ENCODE assay signal across 27 cellular contexts in genomic region chr3:45946307-45946706, GRCh38. TPM values are rescaled to one million over a fixed set of nuclear protein-coding genes. Genes with fewer than 3 reads are reported as not detected.
DNase-seq lines count a peak whose midpoint lies in the region; ATAC-seq, FAIRE-seq and TF ChIP-seq lines count a peak whose summit lies in the region.
"Had no signal": no experiment of that assay in that cellular context is flagged by ENCODE, and none has a peak within 500 bp of the region (broad histone marks: within the 10 kb centered on the region; RNA-seq: fewer than 3 reads in every experiment).

No MANE protein-coding gene starts in this region.

- no peaks in the 10 kb centered on the region for H3K9me2 ChIP-seq in Loucy (replicated peaks; ENCODE audit: low read depth, low read length)

- H3K27me3 ChIP-seq in Loucy (ENCODE audit: insufficient read depth, low read length, poor library complexity, severe bottlenecking) = no peaks in the 10 kb centered on the region
- no peaks in the 10 kb centered on the region for H3K27me3 ChIP-seq in K562 (ENCODE audit: control insufficient read depth in 2 of 2, insufficient read depth in 2 of 2, low read length in 2 of 2)
- H3K27me3 ChIP-seq in spleen (replicated peaks in 1 of 7) = no peaks in the 10 kb centered on the region
- H3K27me3 ChIP-seq: heart left ventricle, sigmoid colon, upper lobe of left lung had no signal

- in situ Hi-C loops in K562 (cut with MboI) = no loop called here

- ATAC-seq in K562 = no peak
- ATAC-seq in GM21619 (IDR thresholded peaks at IDR 0.05; ENCODE audit: unreplicated experiment) = no peak
- ATAC-seq: A549, heart left ventricle had no signal

- 91% methylated on average over 1 of the region's 1 CpG for WGBS in K562 (ENCODE audit: insufficient coverage, low coverage, missing lambda C conversion rate)
- 80 to 100% (median 94%) methylated on average over 1 of the region's 1 CpG for WGBS in spleen, 5 donors

- CTCF ChIA-PET in K562 (lab: Yijun Ruan, JAX; ENCODE audit: low intra/inter-chr PET ratio) = interaction anchor here (1.6 kb wide), 1 partner anchor 133 kb away, joined by 4 read pairs; no protein-coding TSS in a partner anchor

- no peaks in the 10 kb centered on the region for H3K9me3 ChIP-seq in Loucy (ENCODE audit: insufficient read depth, low read depth, low read length)
- no peaks in the 10 kb centered on the region for H3K9me3 ChIP-seq in K562 (replicated peaks; ENCODE audit: control insufficient read depth, insufficient read depth, low read depth, low read length)
- H3K9me3 ChIP-seq in spleen = no peaks in the 10 kb centered on the region
- H3K9me3 ChIP-seq: A549, heart left ventricle, sigmoid colon, upper lobe of left lung had no signal

- POLR2A ChIA-PET in K562 (lab: Yijun Ruan, JAX) = interaction anchor here (0.8 kb wide), 1 partner anchor 13 kb away, joined by 4 read pairs; no protein-coding TSS in a partner anchor

- H3K79me2 ChIP-seq in Loucy (ENCODE audit: insufficient read depth, low read length) (no peaks in the 10 kb centered on the region), K562 (ENCODE audit: control insufficient read depth, insufficient read depth, low read length) (no peaks in the 10 kb centered on the region)

- TF ChIP-seq RAD21 in K562 (CRISPR knock-in tag; conservative IDR thresholded peaks at IDR 0.05 in 1 of 2, IDR thresholded peaks at IDR 0.05 in 1 of 2) = peak in 1 of 2 experiments; percentile 20; a peak in 1 of 4 replicates

- intact Hi-C loops in K562 (cut with micrococcal nuclease) (no loop called here), spleen (cut with DNase I; ENCODE audit: low total_unique reads) (no loop called here)

- H3K4me1 ChIP-seq in Loucy (ENCODE audit: insufficient read depth, low read length, poor library complexity, severe bottlenecking) (peaks cover 27% of the 10 kb centered on the region), K562 (replicated peaks in 1 of 2; ENCODE audit: control insufficient read depth in 2 of 2, insufficient read depth in 2 of 2, low read length in 2 of 2) (no peaks in the 10 kb centered on the region), spleen (peaks cover 0 to 50% (median 11%) of the 10 kb centered on the region in 6 donors)
- H3K4me1 ChIP-seq: A549 had no signal

- no peaks in the 10 kb centered on the region for H3F3A ChIP-seq in Loucy (ENCODE audit: low read depth)

- peak; percentile 44 for DNase-seq in activated CD8-positive, alpha-beta memory T cell treated with anti-CD3 and anti-CD28 coated beads, Interleukin-2, amount 50 U/mL, for 48 hours
- DNase-seq in activated CD8-positive, alpha-beta memory T cell treated with anti-CD3 and anti-CD28 coated beads, Interleukin-2, amount 50 U/mL, for 4 hours = no peak
- DNase-seq in K562 (ENCODE audit: extremely low read depth in 1 of 4, low spot score in 3 of 4) (no peak), spleen (no peak), activated T-cell treated with anti-CD3 and anti-CD28 coated beads for 4 hours (no peak), NCI-H2227 treated with DMSO at 0.1 percent for 48 hours (lab: John Stamatoyannopoulos, UW) (no peak)
- DNase-seq: activated CD4-positive, alpha-beta T cell treated with anti-CD3 and anti-CD28 coated beads for 48 hours; aorta; COR-L47; heart left ventricle; KBM-7; kidney glomerular epithelial cell; midbrain; NCI-H1417; NCI-H226; occipital lobe; SIG-M5; sigmoid colon; stimulated activated CD4-positive, alpha-beta T cell treated with anti-CD3 and anti-CD28 coated beads, Interleukin-4, amount 100 ng/mL, for 4 hours; upper lobe of left lung had no signal

- H3K36me3 ChIP-seq in Loucy (ENCODE audit: insufficient read depth, low read length) = peaks cover 23% of the 10 kb centered on the region; the same call in 1 of the 2 replicates
- H3K36me3 ChIP-seq in K562 (ENCODE audit: control insufficient read depth, insufficient read depth, low read length) = peaks cover 52% of the 10 kb centered on the region; the same call in 2 of the 3 replicates
- H3K36me3 ChIP-seq in spleen = peaks cover 0 to 81% (median 49%) of the 10 kb centered on the region in 6 donors

- no peak for FAIRE-seq in K562 (lab: Jason Lieb, UNC)
- FAIRE-seq: A549, G401.6, GM18507, GM19239 had no signal

- H2AFZ ChIP-seq in Loucy (ENCODE audit: low read length) = no peak overlapping the region
- H2AFZ ChIP-seq in K562 (ENCODE audit: low read depth, low read length) = no peak overlapping the region

- H4K20me1 ChIP-seq in Loucy (ENCODE audit: insufficient read depth, low read length, poor library complexity, severe bottlenecking) = no peaks in the 10 kb centered on the region
- H4K20me1 ChIP-seq in K562 (replicated peaks; ENCODE audit: control insufficient read depth, insufficient read depth, low read length) = 0 out of 2 replicates have a peak, but pooled peaks cover 10% of the 10 kb centered on the region

- H3K27ac ChIP-seq in K562 (ENCODE audit: extremely low read depth, low read depth, low read length) (no peak overlapping the region), spleen (peak overlapping the region in 4 of 8 donors; percentile 32 to 89 (median 77))
- H3K27ac ChIP-seq: A549, coronary artery, sigmoid colon had no signal

- H3K9ac ChIP-seq in Loucy (ENCODE audit: low read depth, low read length, poor library complexity, severe bottlenecking) = no peak overlapping the region
- no peak overlapping the region for H3K9ac ChIP-seq in K562 (ENCODE audit: insufficient read depth in 1 of 2, low read depth in 2 of 2, low read length in 2 of 2)

- peaks cover 3% of the 10 kb centered on the region for H3K9me1 ChIP-seq in K562 (ENCODE audit: control insufficient read depth, insufficient read depth, low read length)

- no TSS peak for BruUV-seq in K562 (replicated peaks; lab: Mats Ljungman, UMichigan)

- TF ChIP-seq CTCF in Loucy (conservative IDR thresholded peaks at IDR 0.05; ENCODE audit: low read length) (peak; percentile 30; the same call in 1 of the 2 replicates), K562 (IDR thresholded peaks at IDR 0.05 in 2 of 3, conservative IDR thresholded peaks at IDR 0.05 in 1 of 3; ENCODE audit: insufficient read depth in 2 of 3, low read depth in 1 of 3, low read length in 3 of 3) (peak in 2 of 3 experiments; percentile 10 to 24; a peak in 1 of 6 replicates), spleen (IDR thresholded peaks at IDR 0.05 in 8 of 11, conservative IDR thresholded peaks at IDR 0.05 in 3 of 11) (peak in 6 of 11 experiments; percentile 7 to 51 (median 20))

- TF ChIP-seq EP300 in K562 (IDR thresholded peaks at IDR 0.05; ENCODE audit: low read length) = no peak

- TF ChIP-seq POLR2A in K562 (conservative IDR thresholded peaks at IDR 0.05) (no peak), spleen (IDR thresholded peaks at IDR 0.05) (no peak)

- H3K4me3 ChIP-seq in Loucy (ENCODE audit: low read length, poor library complexity, severe bottlenecking) (no peak overlapping the region), K562 (no peak overlapping the region), spleen (peak overlapping the region in 2 of 8 donors; percentile 8 to 60)
- H3K4me3 ChIP-seq: A549, coronary artery, heart left ventricle, sigmoid colon, upper lobe of left lung had no signal

- no peak overlapping the region for H3K4me2 ChIP-seq in Loucy (ENCODE audit: low read depth, low read length, poor library complexity, severe bottlenecking)
- no peak overlapping the region for H3K4me2 ChIP-seq in K562 (ENCODE audit: insufficient read depth, low read length)
- H3K4me2 ChIP-seq: A549 had no signal

RNA-seq across cellular contexts. Expression of gene CXCR6, which starts 3.0 kb away (rescaled TPM):
- not detected in 2 replicates for total RNA-seq in K562 (2011; cell fraction: chromatin; rRNA removed; ENCODE audit: low replicate concordance)
- not detected in 2 replicates for total RNA-seq in K562 (2011; cell fraction: nucleolus; rRNA removed)
- total RNA-seq in K562 (2011; cell fraction: nucleoplasm; rRNA removed) = not detected in 2 replicates
- total RNA-seq in K562 (2014; rRNA removed) (not detected in 2 replicates), K562 (2014; rRNA removed; fragmentation: Illumina TruSeq; extraction: Trizol) (not detected in 2 replicates), K562 (2015; rRNA removed; fragmentation: Illumina TruSeq; extraction: Trizol) (not detected in 2 replicates), K562 (2021) (not detected in 2 replicates), spleen (10 to 100 TPM in 5 of 7 donors, 1 to 10 TPM in 2; 6.6 to 35.3 (median 16.0) TPM)
- polyA plus RNA-seq in K562 (2011; rRNA removed) (not detected in 2 replicates), K562 (2014; fragmentation: Illumina TruSeq; extraction: Trizol) (not detected in 2 replicates), K562 (2014; fragmentation: Nextera tagmentation; extraction: Ambion mirVana) (under 1 TPM in 1 of 2 experiments, not detected in 1; 0.28 TPM), K562 (2014; rRNA removed) (not detected in 2 replicates), spleen (1 to 10 TPM; 2.5 to 3.7 (median 2.6) TPM)
- polyA plus RNA-seq in K562 (2011; cell fraction: cytosol; rRNA removed) = not detected in 2 replicates
- polyA plus RNA-seq in K562 (2011; cell fraction: nucleus; rRNA removed) = not detected in 2 replicates
- polyA plus RNA-seq in K562 (2012) = 0.12 and 0.16 TPM in 2 replicates
- not detected in 2 replicates for polyA minus RNA-seq in K562 (2011; rRNA and poly(A)+ RNA removed)
- not detected in 2 replicates for polyA minus RNA-seq in K562 (2011; cell fraction: cytosol; rRNA and poly(A)+ RNA removed)
- not detected in 2 replicates for polyA minus RNA-seq in K562 (2011; cell fraction: nucleus; rRNA and poly(A)+ RNA removed)
- total RNA-seq: occipital lobe had no signal
- polyA plus RNA-seq: A549 had no signal

RNA-seq across cellular contexts. Expression of gene FYCO1, which starts 49.3 kb away (rescaled TPM):
- total RNA-seq in K562 (2011; cell fraction: chromatin; rRNA removed; ENCODE audit: low replicate concordance) = 31.3 and 41.9 TPM in 2 replicates
- total RNA-seq in K562 (2011; cell fraction: nucleolus; rRNA removed) = 26.8 and 33.7 TPM in 2 replicates
- 26.5 and 30.9 TPM in 2 replicates for total RNA-seq in K562 (2011; cell fraction: nucleoplasm; rRNA removed)
- 6.7 and 7.9 TPM in 2 replicates for total RNA-seq in K562 (2014; rRNA removed)
- 7.4 and 8.3 TPM in 2 replicates for total RNA-seq in K562 (2014; rRNA removed; fragmentation: Illumina TruSeq; extraction: Trizol)
- total RNA-seq in K562 (2015; rRNA removed; fragmentation: Illumina TruSeq; extraction: Trizol) = 8.6 and 9.1 TPM in 2 replicates
- total RNA-seq in K562 (2021) = 11.8 and 13.8 TPM in 2 replicates
- polyA plus RNA-seq in K562 (2011; rRNA removed) = 7.2 and 7.7 TPM in 2 replicates
- polyA plus RNA-seq in K562 (2011; cell fraction: cytosol; rRNA removed) = 7.5 and 8.3 TPM in 2 replicates
- 15.5 and 25.2 TPM in 2 replicates for polyA plus RNA-seq in K562 (2011; cell fraction: nucleus; rRNA removed)
- 5.4 and 7.1 TPM in 2 replicates for polyA plus RNA-seq in K562 (2012)
- polyA plus RNA-seq in K562 (2014; fragmentation: Illumina TruSeq; extraction: Trizol) = 10.6 and 11.1 TPM in 2 replicates
- 1 to 10 TPM; 2.1 to 3.0 TPM for polyA plus RNA-seq in K562 (2014; fragmentation: Nextera tagmentation; extraction: Ambion mirVana)
- polyA plus RNA-seq in K562 (2014; rRNA removed) = 7.4 and 9.6 TPM in 2 replicates
- polyA minus RNA-seq in K562 (2011; rRNA and poly(A)+ RNA removed) = 13.2 and 13.9 TPM in 2 replicates
- 7.2 and 8.5 TPM in 2 replicates for polyA minus RNA-seq in K562 (2011; cell fraction: cytosol; rRNA and poly(A)+ RNA removed)
- polyA minus RNA-seq in K562 (2011; cell fraction: nucleus; rRNA and poly(A)+ RNA removed) = 28.9 and 29.5 TPM in 2 replicates
- 10 to 100 TPM; 22.9 to 40.1 (median 34.3) TPM for total RNA-seq in spleen
- 1 to 10 TPM; 5.2 to 7.9 (median 5.7) TPM for polyA plus RNA-seq in spleen

RNA-seq across cellular contexts. Expression of gene CCR9, which starts 60.0 kb away (rescaled TPM):
- total RNA-seq in K562 (2011; cell fraction: chromatin; rRNA removed; ENCODE audit: low replicate concordance) = not detected in 2 replicates
- not detected in 2 replicates for total RNA-seq in K562 (2011; cell fraction: nucleolus; rRNA removed)
- not detected in 2 replicates for total RNA-seq in K562 (2011; cell fraction: nucleoplasm; rRNA removed)
- total RNA-seq in K562 (2014; rRNA removed) (not detected in 2 replicates), K562 (2014; rRNA removed; fragmentation: Illumina TruSeq; extraction: Trizol) (not detected in 2 replicates), K562 (2015; rRNA removed; fragmentation: Illumina TruSeq; extraction: Trizol) (not detected in 2 replicates), K562 (2021) (not detected in 2 replicates), spleen (1 to 10 TPM; 1.2 to 3.6 (median 1.7) TPM)
- polyA plus RNA-seq in K562 (2011; rRNA removed) (not detected in 2 replicates), K562 (2014; fragmentation: Illumina TruSeq; extraction: Trizol) (not detected in 2 replicates), K562 (2014; fragmentation: Nextera tagmentation; extraction: Ambion mirVana) (not detected), K562 (2014; rRNA removed) (not detected in 2 replicates), spleen (1 to 10 TPM; 1.1 to 1.3 (median 1.3) TPM)
- polyA plus RNA-seq in K562 (2011; cell fraction: cytosol; rRNA removed) = not detected in 2 replicates
- polyA plus RNA-seq in K562 (2011; cell fraction: nucleus; rRNA removed) = not detected in 2 replicates
- 0.07 TPM in 1 of 2 replicates, not detected in the other for polyA plus RNA-seq in K562 (2012)
- polyA minus RNA-seq in K562 (2011; rRNA and poly(A)+ RNA removed) = not detected in 2 replicates
- polyA minus RNA-seq in K562 (2011; cell fraction: cytosol; rRNA and poly(A)+ RNA removed) = not detected in 2 replicates
- not detected in 2 replicates for polyA minus RNA-seq in K562 (2011; cell fraction: nucleus; rRNA and poly(A)+ RNA removed)
- total RNA-seq: aorta, heart left ventricle, sigmoid colon had no signal
- polyA plus RNA-seq: A549 had no signal

Comparison
In these comparisons a context has a peak if more than half of its experiments do, and no peak if none do; other contexts are left out.
1. RNA of gene CXCR6, which starts 3.0 kb away (total RNA-seq): 6.6 to 35.3 TPM in spleen; not detected in K562; every median in the first group is over 4 times any median in the second.
2. Peak in every context shown above with its lines, with median percentiles within 50 percentile points of each other: CTCF ChIP-seq.